In genomic region chr11:65448418-65449196, GRCh38 we compare ENCODE assay signal across 8 cellular contexts. TPM values are rescaled to one million over a fixed set of nuclear protein-coding genes. Genes with fewer than 3 reads are reported as not detected.
DNase-seq lines count a peak whose midpoint lies in the region; ATAC-seq and TF ChIP-seq lines count a peak whose summit lies in the region.

No MANE protein-coding gene starts in this region.

- no peaks in the 10 kb centered on the region for H3K27me3 ChIP-seq in brain microvascular endothelial cell (replicated peaks)

- H3K4me1 Mint-ChIP-seq in activated T-cell treated with anti-CD3 and anti-CD28 coated beads, Interleukin-2, amount 50 U/mL, for 24 hours (ENCODE audit: low read depth), result peaks cover 23% of the 10 kb centered on the region
- H3K4me1 Mint-ChIP-seq in type B pancreatic cell (ENCODE audit: unreplicated experiment), result peaks cover 33% of the 10 kb centered on the region

- in situ Hi-C loops in brain microvascular endothelial cell (cut with HindIII; ENCODE audit: low pct_ligation_motif_present, low sequenced_read_pairs), result no loop called here

- H3K4me3 Mint-ChIP-seq in activated T-cell treated with anti-CD3 and anti-CD28 coated beads, Interleukin-2, amount 50 U/mL, for 24 hours, result no peak overlapping the region
- H3K4me3 Mint-ChIP-seq in type B pancreatic cell, result no peak overlapping the region

- DNase-seq in activated T-cell treated with anti-CD3 and anti-CD28 coated beads, Interleukin-2, amount 50 U/mL, for 24 hours, result peak; percentile 32
- DNase-seq in activated T-cell treated with anti-CD3 and anti-CD28 coated beads for 4 hours (no peak), brain microvascular endothelial cell (peak; percentile 63), left lobe of liver (ENCODE audit: low spot score) (peak; percentile 54), type B pancreatic cell (ENCODE audit: extremely low spot score, unreplicated experiment) (no peak), NCI-H446 treated with DMSO at 0.1 percent for 48 hours (lab: John Stamatoyannopoulos, UW) (no peak), NCI-H2171 treated with DMSO at 0.1 percent for 48 hours (lab: John Stamatoyannopoulos, UW) (no peak)

- peaks cover 18% of the 10 kb centered on the region for H3K36me3 Mint-ChIP-seq in activated T-cell treated with anti-CD3 and anti-CD28 coated beads, Interleukin-2, amount 50 U/mL, for 24 hours (ENCODE audit: low read depth)
- H3K36me3 Mint-ChIP-seq in type B pancreatic cell, result peaks cover 3% of the 10 kb centered on the region

- H3K27me3 Mint-ChIP-seq in activated T-cell treated with anti-CD3 and anti-CD28 coated beads, Interleukin-2, amount 50 U/mL, for 24 hours, result no peaks in the 10 kb centered on the region
- H3K27me3 Mint-ChIP-seq in type B pancreatic cell, result no peaks in the 10 kb centered on the region

- H3K36me3 ChIP-seq in brain microvascular endothelial cell (replicated peaks), result peaks cover 25% of the 10 kb centered on the region

- peak overlapping the region; percentile 0 for H3K27ac ChIP-seq in brain microvascular endothelial cell

- no peak overlapping the region for H3K4me3 ChIP-seq in brain microvascular endothelial cell (ENCODE audit: low read depth, low read length)

- TF ChIP-seq CTCF in brain microvascular endothelial cell (IDR thresholded peaks at IDR 0.05; ENCODE audit: low read depth, low read length, missing control alignments) (no peak), type B pancreatic cell (conservative IDR thresholded peaks at IDR 0.05) (no peak)

- ATAC-seq in left lobe of liver, result no peak
- no peak for ATAC-seq in GM18873 (IDR thresholded peaks at IDR 0.05; ENCODE audit: low FRiP score, unreplicated experiment)

- no peaks in the 10 kb centered on the region for H3K9me3 Mint-ChIP-seq in activated T-cell treated with anti-CD3 and anti-CD28 coated beads, Interleukin-2, amount 50 U/mL, for 24 hours
- H3K9me3 Mint-ChIP-seq in type B pancreatic cell, result no peaks in the 10 kb centered on the region

- peak overlapping the region; percentile 71 for H3K27ac Mint-ChIP-seq in activated T-cell treated with anti-CD3 and anti-CD28 coated beads, Interleukin-2, amount 50 U/mL, for 24 hours
- H3K27ac Mint-ChIP-seq in type B pancreatic cell, result peak overlapping the region; percentile 47

RNA-seq across cellular contexts. Expression of gene NEAT1, which starts 26.0 kb away (rescaled TPM):
- total RNA-seq in left lobe of liver (766 TPM), type B pancreatic cell (ENCODE audit: low replicate concordance) (229 and 395 TPM in 2 replicates)

RNA-seq across cellular contexts. Expression of gene MALAT1, which starts 50.2 kb away (rescaled TPM):
- total RNA-seq in left lobe of liver, result 2,761 TPM
- 4,133 and 6,276 TPM in 2 replicates for total RNA-seq in type B pancreatic cell (ENCODE audit: low replicate concordance)

Comparison
In these comparisons a context has a peak if more than half of its experiments do, and no peak if none do; other contexts are left out.
1. DNase-seq: peak in activated T-cell treated with anti-CD3 and anti-CD28 coated beads, Interleukin-2, amount 50 U/mL, for 24 hours (single experiment), brain microvascular endothelial cell (single experiment) and left lobe of liver (single experiment); none in activated T-cell treated with anti-CD3 and anti-CD28 coated beads for 4 hours (single experiment), type B pancreatic cell (single experiment), NCI-H446 treated with DMSO at 0.1 percent for 48 hours (single experiment) and NCI-H2171 treated with DMSO at 0.1 percent for 48 hours (single experiment).